Comparison of ENCODE assay signal across 20 cellular contexts in genomic region chr11:128262463-128263345, GRCh38.
"Had no signal": no experiment of that assay in that cellular context is flagged by ENCODE, and none has a peak within 500 bp of the region (broad histone marks: within the 10 kb centered on the region; RNA-seq: fewer than 3 reads in every experiment).

No MANE protein-coding gene starts in this region.

- H3K9me3 Mint-ChIP-seq: activated naive CD8-positive, alpha-beta T cell treated with anti-CD3 and anti-CD28 coated beads for 36 hours; immature natural killer cell; T-helper 1 cell treated with Interleukin-12 subunit alpha and Interleukin-12 subunit beta and Interleukin-4 antibody, amounts not matched to agents 30 μg/mL and 1 μg/mL, for 36 hours had no signal

- H3K4me1 Mint-ChIP-seq: activated CD8-positive, alpha-beta memory T cell treated with anti-CD3 and anti-CD28 coated beads, Interleukin-2, amount 10 ng/mL, durations not matched to agents 7 days and 5 days had no signal

- H3K27ac Mint-ChIP-seq: activated CD8-positive, alpha-beta memory T cell treated with anti-CD3 and anti-CD28 coated beads, Interleukin-2, amount 10 ng/mL, durations not matched to agents 7 days and 5 days; activated naive CD8-positive, alpha-beta T cell treated with anti-CD3 and anti-CD28 coated beads for 36 hours; immature natural killer cell; natural killer cell treated with Interleukin-12 subunit alpha and Interleukin-12 subunit beta and Interleukin-15 and Interleukin-18, amount 100 ng/mL, for 72 hours; T-helper 1 cell treated with Interleukin-12 subunit alpha and Interleukin-12 subunit beta and Interleukin-4 antibody, amounts not matched to agents 30 μg/mL and 1 μg/mL, for 36 hours had no signal

- H3K9me3 ChIP-seq: esophagus muscularis mucosa, lower lobe of right lung, mucosa of descending colon, prostate gland, spleen, upper lobe of left lung had no signal

- ATAC-seq: activated CD8-positive, alpha-beta memory T cell treated with anti-CD3 and anti-CD28 coated beads, Interleukin-2, amount 10 ng/mL, durations not matched to agents 7 days and 5 days; lower lobe of right lung; mucosa of descending colon; natural killer cell treated with Interleukin-12 subunit alpha and Interleukin-12 subunit beta and Interleukin-15 and Interleukin-18, amount 100 ng/mL, for 72 hours; sciatic nerve had no signal

- H3K4me3 ChIP-seq: esophagus muscularis mucosa, lower lobe of right lung, mucosa of descending colon, prostate gland, upper lobe of left lung had no signal

- H3K36me3 Mint-ChIP-seq: activated naive CD8-positive, alpha-beta T cell treated with anti-CD3 and anti-CD28 coated beads for 36 hours; natural killer cell treated with Interleukin-12 subunit alpha and Interleukin-12 subunit beta and Interleukin-15 and Interleukin-18, amount 100 ng/mL, for 72 hours had no signal

- DNase-seq: activated CD4-positive, alpha-beta T cell treated with anti-CD3 and anti-CD28 coated beads for 1 hour; activated CD4-positive, alpha-beta T cell treated with anti-CD3 and anti-CD28 coated beads, Interleukin-2, amount 50 U/mL, for 48 hours; activated CD8-positive, alpha-beta memory T cell treated with anti-CD3 and anti-CD28 coated beads, Interleukin-2, amount 10 ng/mL, durations not matched to agents 7 days and 5 days; activated gamma-delta T cell; activated naive CD8-positive, alpha-beta T cell treated with anti-CD3 and anti-CD28 coated beads for 36 hours; activated T-cell treated with anti-CD3 and anti-CD28 coated beads, Interleukin-2, amount 50 U/mL, for 48 hours; brain microvascular endothelial cell; immature natural killer cell; lower lobe of right lung; mucosa of descending colon; spleen; stimulated activated CD4-positive, alpha-beta T cell treated with anti-CD3 and anti-CD28 coated beads, Interleukin-1b, Interleukin-23, amount 100 ng/mL, for 48 hours; stimulated activated naive CD4-positive, alpha-beta T cell treated with Interleukin-2 at 50 U/mL for 16 hours; upper lobe of left lung had no signal

- FAIRE-seq: TTC549 had no signal

- H3K36me3 ChIP-seq: brain microvascular endothelial cell, esophagus muscularis mucosa, lower lobe of right lung, prostate gland, spleen, upper lobe of left lung had no signal

- H3K27me3 ChIP-seq: brain microvascular endothelial cell, esophagus muscularis mucosa, spleen, upper lobe of left lung had no signal

- H3K27me3 Mint-ChIP-seq: activated naive CD8-positive, alpha-beta T cell treated with anti-CD3 and anti-CD28 coated beads for 36 hours; natural killer cell treated with Interleukin-12 subunit alpha and Interleukin-12 subunit beta and Interleukin-15 and Interleukin-18, amount 100 ng/mL, for 72 hours had no signal

- H3K4me1 ChIP-seq: esophagus muscularis mucosa, lower lobe of right lung, prostate gland, upper lobe of left lung had no signal

- H3K27ac ChIP-seq: brain microvascular endothelial cell, esophagus muscularis mucosa, lower lobe of right lung, prostate gland, upper lobe of left lung had no signal

- H3K4me3 Mint-ChIP-seq: activated CD8-positive, alpha-beta memory T cell treated with anti-CD3 and anti-CD28 coated beads, Interleukin-2, amount 10 ng/mL, durations not matched to agents 7 days and 5 days; activated naive CD8-positive, alpha-beta T cell treated with anti-CD3 and anti-CD28 coated beads for 36 hours; immature natural killer cell; natural killer cell treated with Interleukin-12 subunit alpha and Interleukin-12 subunit beta and Interleukin-15 and Interleukin-18, amount 100 ng/mL, for 72 hours; T-helper 1 cell treated with Interleukin-12 subunit alpha and Interleukin-12 subunit beta and Interleukin-4 antibody, amounts not matched to agents 30 μg/mL and 1 μg/mL, for 36 hours had no signal
